Comparison of ENCODE assay signal across 18 cellular contexts in the genomic region with DNA sequence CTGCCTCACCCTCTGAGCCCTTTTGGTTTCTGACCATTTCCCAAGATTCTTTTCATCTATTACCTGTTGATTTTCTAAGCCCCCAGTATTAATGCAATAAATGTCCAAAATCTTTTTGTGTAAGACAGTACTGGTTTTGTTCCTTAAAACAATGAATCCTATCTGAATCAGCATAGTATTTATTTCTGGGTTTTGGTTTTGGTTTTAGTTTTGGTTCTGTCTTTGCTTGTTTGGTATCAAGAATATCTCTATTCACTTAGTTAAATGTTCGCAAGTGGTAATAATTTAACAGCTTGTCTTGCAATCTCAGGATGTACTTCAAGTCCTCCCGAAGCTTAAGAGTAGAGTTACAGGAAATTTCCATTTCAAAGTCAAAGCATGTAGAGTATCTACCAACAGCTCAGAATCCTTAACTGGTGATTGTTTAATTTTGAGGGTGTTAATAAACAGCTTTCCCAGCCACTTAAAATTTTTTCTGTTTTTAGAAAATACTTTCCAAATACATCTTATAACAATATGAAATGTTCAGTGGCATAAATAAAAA.
DNase-seq lines count a peak whose midpoint lies in the region; ATAC-seq and TF ChIP-seq lines count a peak whose summit lies in the region.
"Had no signal": no experiment of that assay in that cellular context is flagged by ENCODE, and none has a peak within 500 bp of the region (broad histone marks: within the 10 kb centered on the region; RNA-seq: fewer than 3 reads in every experiment).

No MANE protein-coding gene starts in this region.

- no peaks in the 10 kb centered on the region for H3K27me3 Mint-ChIP-seq in nephron (ENCODE audit: low read depth)

- ATAC-seq in GM18511 (IDR thresholded peaks at IDR 0.05; ENCODE audit: unreplicated experiment) = peak; percentile 57
- ATAC-seq in GM21786 (IDR thresholded peaks at IDR 0.05; ENCODE audit: unreplicated experiment) = peak; percentile 48
- ATAC-seq in body of pancreas = peak; percentile 33
- ATAC-seq in HG03521 (IDR thresholded peaks at IDR 0.05; ENCODE audit: unreplicated experiment) = no peak

- DNase-seq in body of pancreas = no peak
- no peak for DNase-seq in activated CD4-positive, alpha-beta T cell treated with anti-CD3 and anti-CD28 coated beads, Interleukin-2, amount 50 U/mL, for 1 hour
- DNase-seq in midbrain (lab: John Stamatoyannopoulos, UW) = no peak
- no peak for DNase-seq in activated gamma-delta T cell treated with Interleukin-2 at 50 U/mL for 16 hours
- DNase-seq: AML-193; central memory CD4-positive, alpha-beta T cell; endodermal cell; GM23248; KBM-7; NCI-H1436; NCI-H524 treated with DMSO at 0.1 percent for 48 hours; substantia nigra; T-helper 1 cell had no signal

- H3K4me1 Mint-ChIP-seq in nephron = peaks cover 12% of the 10 kb centered on the region

- TF ChIP-seq CTCF in body of pancreas (IDR thresholded peaks at IDR 0.05) (no peak), nephron (IDR thresholded peaks at IDR 0.05; ENCODE audit: unreplicated experiment in 3 of 3) (no peak)

- H3K9me3 Mint-ChIP-seq in nephron = no peaks in the 10 kb centered on the region
- H3K9me3 Mint-ChIP-seq: endodermal cell had no signal

- no peaks in the 10 kb centered on the region for H3K9me3 ChIP-seq in body of pancreas

- no peak overlapping the region for H3K4me3 ChIP-seq in body of pancreas
- H3K4me3 ChIP-seq: GM23248 had no signal

- 7 to 12% methylated on average over 2 of the region's 2 CpGs for WGBS in body of pancreas, 2 donors

- no peak for TF ChIP-seq POLR2A in body of pancreas (IDR thresholded peaks at IDR 0.05)

- H3K4me1 ChIP-seq in body of pancreas = peaks cover 39% of the 10 kb centered on the region

- intact Hi-C loops in body of pancreas (cut with DNase I) = no loop called here

- no peak overlapping the region for H3K4me3 Mint-ChIP-seq in nephron
- H3K4me3 Mint-ChIP-seq: endodermal cell had no signal

- peak overlapping the region; percentile 85 to 89 (median 88) for H3K27ac Mint-ChIP-seq in nephron
- H3K27ac Mint-ChIP-seq: endodermal cell had no signal

- H3K36me3 Mint-ChIP-seq in nephron (ENCODE audit: low read depth) = no peaks in the 10 kb centered on the region

- H3K36me3 ChIP-seq in body of pancreas (replicated peaks in 1 of 2; ENCODE audit: insufficient read depth in 1 of 2, low read depth in 2 of 2) = no peaks in the 10 kb centered on the region

- H3K27me3 ChIP-seq in body of pancreas = no peaks in the 10 kb centered on the region

- H3K27ac ChIP-seq in body of pancreas = peak overlapping the region in 2 of 4 donors; percentile 45 to 48
- H3K27ac ChIP-seq: GM23248, parathyroid adenoma had no signal
